8 cellular contexts compared by ENCODE assay signal in the genomic region with DNA sequence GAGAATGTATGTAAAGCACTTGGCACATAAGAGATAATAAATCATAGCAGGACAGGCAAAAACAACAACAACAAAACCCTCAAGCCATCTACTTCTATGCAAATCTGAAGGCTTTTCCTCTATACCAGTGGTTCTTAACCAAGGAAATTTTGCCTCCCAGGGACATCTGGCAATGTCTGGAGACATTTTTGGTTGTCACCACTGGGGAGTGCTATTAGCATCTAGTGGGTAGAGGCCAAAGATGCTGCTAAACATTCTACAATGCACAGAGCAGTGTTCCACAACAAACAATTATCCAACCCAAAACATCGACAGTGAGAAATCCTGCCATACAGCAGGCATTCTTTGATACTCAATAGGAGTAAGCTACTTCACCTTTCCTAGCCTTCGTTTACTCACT.
A peak's percentile ranks its signal among the peaks of the same experiment; 100 is the strongest.
DNase-seq lines count a peak whose midpoint lies in the region; ATAC-seq and TF ChIP-seq lines count a peak whose summit lies in the region.

No MANE protein-coding gene starts in this region.

- in situ Hi-C loops in GM13976 (cut with MboI; ENCODE audit: low sequenced_read_pairs, unreplicated experiment) = no loop called here

- TF ChIP-seq CTCF in GM13976 (IDR thresholded peaks at IDR 0.05; ENCODE audit: borderline replicate concordance, control extremely low read depth, extremely low read depth, insufficient read depth, missing control alignments) = peak; percentile 42

- peak; percentile 49 for DNase-seq in Ammon's horn (ENCODE audit: low spot score)
- no peak for DNase-seq in GM13976 (ENCODE audit: low spot score)
- DNase-seq in UCSD-AML1 (lab: John Stamatoyannopoulos, UW; ENCODE audit: unreplicated experiment) = peak; percentile 11
- peak; percentile 65 for DNase-seq in inferior parietal cortex (ENCODE audit: extremely low spot score)
- no peak for DNase-seq in 8988T
- DNase-seq in activated CD4-positive, CD25-positive, alpha-beta regulatory T cell (lab: John Stamatoyannopoulos, UW) = no peak
- DNase-seq in NCI-H510A treated with DMSO at 0.1 percent for 48 hours (lab: John Stamatoyannopoulos, UW) = no peak

- no peak for ATAC-seq in GM21786 (IDR thresholded peaks at IDR 0.05; ENCODE audit: unreplicated experiment)

Comparison
In these comparisons a context has a peak if more than half of its experiments do, and no peak if none do; other contexts are left out.
1. DNase-seq: peak in Ammon's horn (single experiment), UCSD-AML1 (single experiment) and inferior parietal cortex (single experiment); none in GM13976 (single experiment), 8988T (single experiment), activated CD4-positive, CD25-positive, alpha-beta regulatory T cell (0 of 4) and NCI-H510A treated with DMSO at 0.1 percent for 48 hours (single experiment).